Comparison of ENCODE assay signal across 9 cellular contexts in the genomic region with DNA sequence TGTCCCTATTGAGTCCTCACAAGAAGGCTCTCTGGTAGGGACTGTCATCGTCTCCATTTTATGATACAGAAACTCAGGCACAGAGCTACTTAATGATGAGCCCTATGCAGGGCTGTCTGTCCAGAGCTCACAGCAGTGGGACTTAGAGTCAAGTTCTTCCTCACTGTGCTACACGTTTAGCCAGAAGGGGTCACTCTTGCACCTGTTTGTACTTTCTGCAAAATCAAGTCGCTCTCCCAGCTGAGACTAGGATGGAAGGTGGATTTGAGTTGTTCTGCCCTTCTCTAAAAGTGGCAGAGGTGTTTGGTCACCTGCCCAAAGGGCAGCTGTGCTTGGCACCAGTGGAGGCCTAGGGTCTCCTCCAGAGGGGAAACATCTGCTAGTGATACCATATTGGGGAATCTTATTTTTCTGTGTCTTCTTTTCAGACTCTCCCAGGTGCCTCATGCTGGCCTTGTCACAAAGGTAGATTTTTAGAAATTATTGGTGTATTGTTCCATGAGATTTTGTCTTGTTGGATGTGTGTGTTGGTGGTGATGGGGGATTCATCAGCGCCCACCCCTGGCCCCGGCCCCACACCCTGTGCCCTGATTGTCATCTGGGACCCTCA.
DNase-seq lines count a peak whose midpoint lies in the region; ATAC-seq and TF ChIP-seq lines count a peak whose summit lies in the region.
"Had no signal": no experiment of that assay in that cellular context is flagged by ENCODE, and none has a peak within 500 bp of the region (broad histone marks: within the 10 kb centered on the region; RNA-seq: fewer than 3 reads in every experiment).

No MANE protein-coding gene starts in this region.

- ATAC-seq in sciatic nerve: peak; percentile 53

- no peak overlapping the region for H3K4me3 ChIP-seq in SJSA1
- H3K4me3 ChIP-seq in adipocyte (ENCODE audit: low read length): no peak overlapping the region
- no peak overlapping the region for H3K4me3 ChIP-seq in left ventricle myocardium inferior
- no peak overlapping the region for H3K4me3 ChIP-seq in suprapubic skin
- H3K4me3 ChIP-seq: BLaER1 had no signal

- no peak for TF ChIP-seq POLR2A in suprapubic skin (IDR thresholded peaks at IDR 0.05)

- DNase-seq in NCI-H1417 (lab: John Stamatoyannopoulos, UW) (peak; percentile 45 to 80 (median 46)), NCI-H1417 treated with DMSO at 0.1 percent for 48 hours (lab: John Stamatoyannopoulos, UW) (no peak), Kasumi-1 (lab: John Stamatoyannopoulos, UW) (peak; percentile 73 to 75), SJSA1 (ENCODE audit: low read depth in 1 of 2, low spot score in 2 of 2) (peak; percentile 67 to 82), adipocyte (ENCODE audit: low read depth) (peak; percentile 90), left ventricle myocardium inferior (no peak), sciatic nerve (ENCODE audit: low spot score) (peak; percentile 69), suprapubic skin (ENCODE audit: low spot score in 2 of 2) (no peak)

- no peak for TF ChIP-seq EP300 in suprapubic skin (IDR thresholded peaks at IDR 0.05)

- no peak overlapping the region for H3K9ac ChIP-seq in adipocyte (ENCODE audit: low read length)
- H3K9ac ChIP-seq: BLaER1 had no signal

- H3K4me1 ChIP-seq in SJSA1 (replicated peaks) (peaks cover 23% of the 10 kb centered on the region), adipocyte (ENCODE audit: control insufficient read depth, insufficient read depth, low read length) (no peaks in the 10 kb centered on the region), left ventricle myocardium inferior (peaks cover 68% of the 10 kb centered on the region), suprapubic skin (no peaks in the 10 kb centered on the region)

- no peak overlapping the region for H3K27ac ChIP-seq in SJSA1
- H3K27ac ChIP-seq in left ventricle myocardium inferior (replicated peaks): peak overlapping the region; percentile 8
- H3K27ac ChIP-seq in suprapubic skin: no peak overlapping the region
- H3K27ac ChIP-seq: BLaER1 had no signal

- no peaks in the 10 kb centered on the region for H3K9me3 ChIP-seq in SJSA1 (replicated peaks)
- H3K9me3 ChIP-seq in adipocyte (ENCODE audit: control insufficient read depth, low read length): no peaks in the 10 kb centered on the region
- H3K9me3 ChIP-seq in left ventricle myocardium inferior (replicated peaks): no peaks in the 10 kb centered on the region
- H3K9me3 ChIP-seq in suprapubic skin: no peaks in the 10 kb centered on the region
- H3K9me3 ChIP-seq: BLaER1 had no signal

- intact Hi-C loops in left ventricle myocardium inferior (cut with micrococcal nuclease): loop anchor here (10.0 kb wide), 2 partner anchors 130 to 160 kb away; a partner anchor contains a TSS
- intact Hi-C loops in sciatic nerve (cut with DNase I): loop anchor here (10.0 kb wide), 2 partner anchors 130 to 160 kb away; a partner anchor contains a TSS

- 41% methylated on average over 5 of the region's 5 CpGs for WGBS in suprapubic skin

- TF ChIP-seq CTCF in left ventricle myocardium inferior (IDR thresholded peaks at IDR 0.05; ENCODE audit: borderline replicate concordance) (peak; percentile 71), suprapubic skin (IDR thresholded peaks at IDR 0.05) (peak in 1 of 2 donors; percentile 55)

- H3K27me3 ChIP-seq in SJSA1 (replicated peaks) (no peaks in the 10 kb centered on the region), adipocyte (replicated peaks; ENCODE audit: control insufficient read depth, insufficient read depth, low read length) (no peaks in the 10 kb centered on the region), left ventricle myocardium inferior (ENCODE audit: low read depth) (no peaks in the 10 kb centered on the region), suprapubic skin (no peaks in the 10 kb centered on the region)
- H3K27me3 ChIP-seq: BLaER1 had no signal

- H3K36me3 ChIP-seq in SJSA1 (no peaks in the 10 kb centered on the region), adipocyte (ENCODE audit: control insufficient read depth, insufficient read depth, low read length, severe bottlenecking) (peaks cover 37% of the 10 kb centered on the region), left ventricle myocardium inferior (peaks cover 80% of the 10 kb centered on the region), suprapubic skin (peaks cover 42% of the 10 kb centered on the region)

Comparison
In these comparisons a context has a peak if more than half of its experiments do, and no peak if none do; other contexts are left out.
1. DNase-seq: peak in NCI-H1417 (3 of 3), Kasumi-1 (2 of 2), SJSA1 (2 of 2), adipocyte (single experiment) and sciatic nerve (single experiment); none in NCI-H1417 treated with DMSO at 0.1 percent for 48 hours (single experiment), left ventricle myocardium inferior (single experiment) and suprapubic skin (0 of 2).